1 cellular context compared by ENCODE assay signal in the genomic region with DNA sequence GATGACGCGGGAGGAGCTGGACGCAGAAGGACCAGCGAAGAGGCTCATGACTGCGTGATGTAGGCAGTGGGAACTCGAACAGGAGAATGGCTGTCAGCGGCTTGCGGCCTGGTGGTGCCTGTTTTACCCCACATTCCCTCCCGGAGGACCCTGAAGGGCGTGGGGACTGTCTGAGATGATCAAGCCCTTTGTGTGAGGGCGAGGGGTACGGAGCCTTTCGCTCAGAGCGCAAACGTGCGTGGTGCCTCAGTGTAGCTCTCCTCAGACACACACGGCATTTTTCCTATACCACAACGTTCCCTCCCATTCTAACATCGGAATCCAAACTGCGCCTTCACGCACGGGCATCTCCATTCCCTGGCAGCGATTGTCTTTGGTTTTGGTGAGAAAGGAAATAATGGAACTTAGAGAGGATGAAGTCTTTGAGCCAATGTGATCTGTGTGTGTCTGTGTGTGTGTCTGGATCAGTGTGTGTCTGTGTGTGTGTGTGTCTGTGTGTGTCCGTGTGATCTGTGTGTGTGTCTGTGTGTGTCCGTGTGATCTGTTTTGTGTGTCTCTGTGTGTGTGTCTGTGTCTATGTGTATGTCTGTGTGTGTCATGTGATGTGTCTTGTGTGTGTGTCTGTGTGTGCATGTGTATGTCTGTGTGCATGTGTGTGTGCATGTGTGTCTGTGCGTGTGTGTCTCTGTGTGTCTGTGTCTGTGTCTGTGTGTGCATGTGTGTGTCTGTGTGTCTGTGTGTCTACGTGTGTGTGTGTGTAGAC.
TF ChIP-seq lines count a peak whose summit lies in the region.

No MANE protein-coding gene starts in this region.

TF ChIP-seq in HEK293T, 16 proteins besides CTCF, POLR2A, EP300 and RAD21:
- no peak for TF ChIP-seq NFRKB (IDR thresholded peaks at IDR 0.05)
- peak; percentile 86 for TF ChIP-seq TARDBP (IDR thresholded peaks at IDR 0.05)
